16 cellular contexts compared by ENCODE assay signal in the genomic region with DNA sequence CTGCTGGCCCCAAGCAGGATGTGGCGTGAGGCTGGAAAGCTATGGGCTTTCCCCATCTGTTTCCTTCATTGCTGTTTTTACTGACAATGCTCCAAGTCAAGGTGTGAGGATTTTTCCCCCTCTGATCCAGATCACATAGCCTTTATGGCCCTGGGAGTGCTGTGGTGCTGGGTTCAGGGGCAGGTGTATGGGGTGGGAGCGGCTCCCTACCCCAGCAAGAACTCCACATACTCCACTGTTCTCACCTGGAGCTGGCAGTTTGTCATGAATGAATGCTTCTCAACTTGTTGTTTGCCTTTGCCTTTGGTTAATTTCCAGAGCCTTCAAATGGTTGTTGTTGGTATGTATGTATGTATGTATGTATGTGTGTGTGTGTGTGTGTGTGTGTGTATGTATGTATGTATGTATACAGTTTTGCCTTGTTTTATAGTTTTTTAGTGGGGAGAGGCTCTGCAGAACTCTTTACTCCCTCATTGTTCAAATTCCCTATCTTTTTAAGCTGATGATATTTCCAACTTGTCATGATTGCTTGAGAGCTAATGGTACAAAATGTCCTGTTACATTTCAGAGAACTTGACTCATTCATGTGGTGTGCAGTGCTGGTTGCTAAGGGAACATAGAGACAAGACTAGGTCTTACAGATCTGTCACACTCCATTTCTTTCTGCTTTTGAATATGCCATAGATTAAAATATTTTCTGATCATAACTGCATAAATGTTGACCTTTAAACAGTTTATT. TPM values are rescaled to one million over a fixed set of nuclear protein-coding genes. Genes with fewer than 3 reads are reported as not detected.
DNase-seq lines count a peak whose midpoint lies in the region; ATAC-seq, FAIRE-seq and TF ChIP-seq lines count a peak whose summit lies in the region.
"Had no signal": no experiment of that assay in that cellular context is flagged by ENCODE, and none has a peak within 500 bp of the region (broad histone marks: within the 10 kb centered on the region; RNA-seq: fewer than 3 reads in every experiment).

No MANE protein-coding gene starts in this region.

- H3K4me1 ChIP-seq in pancreas, result no peaks in the 10 kb centered on the region
- H3K4me1 ChIP-seq: testis had no signal

- H3K27ac ChIP-seq in brain microvascular endothelial cell (no peak overlapping the region), pancreas (no peak overlapping the region)
- H3K27ac ChIP-seq: BLaER1 treated with 17β-estradiol and CSF1 and Interleukin-3, amounts not matched to agents 10 nM and 100 nM; testis had no signal

- DNase-seq in GM13976 (ENCODE audit: low spot score) (peak; percentile 38), brain microvascular endothelial cell (peak; percentile 37), glomerular visceral epithelial cell (ENCODE audit: extremely low spot score) (peak; percentile 7), pancreas (no peak), sciatic nerve (ENCODE audit: low spot score) (no peak)
- no peak for DNase-seq in stimulated activated naive CD4-positive, alpha-beta T cell treated with Interleukin-2 at 50 U/mL for 16 hours (lab: John Stamatoyannopoulos, UW)
- DNase-seq: activated naive CD4-positive, alpha-beta T cell treated with Interleukin-2 at 50 U/mL for 16 hours; NCI-H2029 treated with DMSO at 0.1 percent for 48 hours; testis had no signal

- in situ Hi-C loops in GM13976 (cut with MboI; ENCODE audit: low sequenced_read_pairs, unreplicated experiment), result no loop called here
- in situ Hi-C loops in brain microvascular endothelial cell (cut with HindIII; ENCODE audit: low pct_ligation_motif_present, low sequenced_read_pairs), result no loop called here

- H3K27me3 ChIP-seq in brain microvascular endothelial cell (replicated peaks) (no peaks in the 10 kb centered on the region), pancreas (no peaks in the 10 kb centered on the region)
- H3K27me3 ChIP-seq: BLaER1 treated with 17β-estradiol and CSF1 and Interleukin-3, amounts not matched to agents 10 nM and 100 nM; testis had no signal

- FAIRE-seq in pancreas (lab: Jason Lieb, UNC), result peak; percentile 13
- FAIRE-seq: keratinocyte had no signal

- TF ChIP-seq CTCF in GM13976 (IDR thresholded peaks at IDR 0.05; ENCODE audit: borderline replicate concordance, control extremely low read depth, extremely low read depth, insufficient read depth, missing control alignments) (no peak), brain microvascular endothelial cell (IDR thresholded peaks at IDR 0.05; ENCODE audit: low read depth, low read length, missing control alignments) (no peak), pancreas (IDR thresholded peaks at IDR 0.05) (no peak)

- no peaks in the 10 kb centered on the region for H3K9me3 ChIP-seq in pancreas
- H3K9me3 ChIP-seq: testis had no signal

- ATAC-seq in pancreas, result peak in 3 of 4 donors; percentile 39 to 89 (median 87)
- ATAC-seq in GM21619 (IDR thresholded peaks at IDR 0.05; ENCODE audit: unreplicated experiment), result no peak
- ATAC-seq in sciatic nerve, result no peak
- no peak for ATAC-seq in GM19328 (IDR thresholded peaks at IDR 0.05; ENCODE audit: unreplicated experiment)
- ATAC-seq: GM23338 had no signal

- H3K36me3 ChIP-seq in brain microvascular endothelial cell (replicated peaks) (no peaks in the 10 kb centered on the region), pancreas (no peaks in the 10 kb centered on the region)

- intact Hi-C loops in pancreas (cut with DNase I), result no loop called here
- intact Hi-C loops in sciatic nerve (cut with DNase I), result no loop called here

- no peak overlapping the region for H3K4me3 ChIP-seq in brain microvascular endothelial cell (ENCODE audit: low read depth, low read length)
- no peak overlapping the region for H3K4me3 ChIP-seq in pancreas
- H3K4me3 ChIP-seq: BLaER1 treated with 17β-estradiol and CSF1 and Interleukin-3, amounts not matched to agents 10 nM and 100 nM; GM23338; testis had no signal

- WGBS in pancreas, 2 donors, result 91 to 95% methylated on average over 2 of the region's 2 CpGs

RNA-seq across cellular contexts. Expression of a gene that starts 36.6 kb away (rescaled TPM):
- under 1 TPM in 4 of 6 donors, not detected in 2; 0.16 to 0.52 (median 0.19) TPM for total RNA-seq in pancreas
- polyA plus RNA-seq in pancreas, result under 1 TPM; 0.27 to 0.68 TPM
- 4.6 TPM for total RNA-seq in sciatic nerve
- total RNA-seq: osteocyte; T-helper 1 cell treated with Interleukin-12 subunit alpha and Interleukin-12 subunit beta and Interleukin-4 antibody, amounts not matched to agents 30 ng/mL and 1 ng/mL, for 36 hours had no signal

Comparison
In these comparisons a context has a peak if more than half of its experiments do, and no peak if none do; other contexts are left out.
1. DNase-seq: peak in GM13976 (single experiment), brain microvascular endothelial cell (single experiment) and glomerular visceral epithelial cell (single experiment); none in pancreas (0 of 6), sciatic nerve (single experiment) and stimulated activated naive CD4-positive, alpha-beta T cell treated with Interleukin-2 at 50 U/mL for 16 hours (single experiment).
2. ATAC-seq: peak in pancreas (3 of 4); none in GM21619 (single experiment), sciatic nerve (single experiment) and GM19328 (single experiment).